In genomic region chr1:63189677-63190076, GRCh38 we compare ENCODE assay signal across 9 cellular contexts.
DNase-seq lines count a peak whose midpoint lies in the region; ATAC-seq, FAIRE-seq and TF ChIP-seq lines count a peak whose summit lies in the region.
"Had no signal": no experiment of that assay in that cellular context is flagged by ENCODE, and none has a peak within 500 bp of the region (broad histone marks: within the 10 kb centered on the region; RNA-seq: fewer than 3 reads in every experiment).

No MANE protein-coding gene starts in this region.

- ATAC-seq in stimulated activated naive CD8-positive, alpha-beta T cell treated with anti-CD3 and anti-CD28 coated beads, Interleukin-15, amount 100 ng/mL, for 72 hours: no peak
- ATAC-seq in sciatic nerve: no peak

- no peaks in the 10 kb centered on the region for H3K79me2 ChIP-seq in Loucy (ENCODE audit: insufficient read depth, low read length)

- H3K4me2 ChIP-seq in Loucy (ENCODE audit: low read depth, low read length, poor library complexity, severe bottlenecking): no peak overlapping the region

- no peaks in the 10 kb centered on the region for H4K20me1 ChIP-seq in Loucy (ENCODE audit: insufficient read depth, low read length, poor library complexity, severe bottlenecking)

- no peaks in the 10 kb centered on the region for H3K27me3 ChIP-seq in Loucy (ENCODE audit: insufficient read depth, low read length, poor library complexity, severe bottlenecking)

- peaks cover 15% of the 10 kb centered on the region for H3K27me3 Mint-ChIP-seq in stimulated activated naive CD8-positive, alpha-beta T cell treated with anti-CD3 and anti-CD28 coated beads, Interleukin-15, amount 100 ng/mL, for 72 hours

- H3K9me3 ChIP-seq in Loucy (ENCODE audit: insufficient read depth, low read depth, low read length) (no peaks in the 10 kb centered on the region), kidney (ENCODE audit: control insufficient read depth in 1 of 2, low read length in 2 of 2) (no peaks in the 10 kb centered on the region)

- FAIRE-seq in kidney (lab: Jason Lieb, UNC): no peak
- FAIRE-seq: astrocyte had no signal

- H3K4me3 ChIP-seq in Loucy (ENCODE audit: low read length, poor library complexity, severe bottlenecking): no peak overlapping the region
- no peak overlapping the region for H3K4me3 ChIP-seq in kidney (ENCODE audit: low read length in 2 of 2)

- no peak overlapping the region for H3K4me3 Mint-ChIP-seq in stimulated activated naive CD8-positive, alpha-beta T cell treated with anti-CD3 and anti-CD28 coated beads, Interleukin-15, amount 100 ng/mL, for 72 hours

- intact Hi-C loops in kidney (cut with DNase I): no loop called here
- intact Hi-C loops in sciatic nerve (cut with DNase I): no loop called here

- no peaks in the 10 kb centered on the region for H3K9me3 Mint-ChIP-seq in stimulated activated naive CD8-positive, alpha-beta T cell treated with anti-CD3 and anti-CD28 coated beads, Interleukin-15, amount 100 ng/mL, for 72 hours

- no peak overlapping the region for H3K27ac ChIP-seq in kidney (ENCODE audit: low read depth in 2 of 2, low read length in 2 of 2)

- H3K4me1 ChIP-seq in Loucy (ENCODE audit: insufficient read depth, low read length, poor library complexity, severe bottlenecking) (no peaks in the 10 kb centered on the region), kidney (ENCODE audit: control insufficient read depth in 1 of 2, insufficient read depth in 1 of 2, low read depth in 1 of 2, low read length in 2 of 2) (no peaks in the 10 kb centered on the region)

- H3K9ac ChIP-seq in Loucy (ENCODE audit: low read depth, low read length, poor library complexity, severe bottlenecking) (no peak overlapping the region), kidney (ENCODE audit: low read length in 2 of 2) (no peak overlapping the region)

- no peak overlapping the region for H3K27ac Mint-ChIP-seq in stimulated activated naive CD8-positive, alpha-beta T cell treated with anti-CD3 and anti-CD28 coated beads, Interleukin-15, amount 100 ng/mL, for 72 hours

- H3K9me2 ChIP-seq in Loucy (replicated peaks; ENCODE audit: low read depth, low read length): no peaks in the 10 kb centered on the region

- TF ChIP-seq CTCF in Loucy (conservative IDR thresholded peaks at IDR 0.05; ENCODE audit: low read length): peak; percentile 57
- peak; percentile 6 for TF ChIP-seq CTCF in kidney (IDR thresholded peaks at IDR 0.05; ENCODE audit: borderline replicate concordance, extremely low read depth, insufficient read depth)

- H3K4me1 Mint-ChIP-seq in stimulated activated naive CD8-positive, alpha-beta T cell treated with anti-CD3 and anti-CD28 coated beads, Interleukin-15, amount 100 ng/mL, for 72 hours: no peaks in the 10 kb centered on the region

- H3F3A ChIP-seq in Loucy (ENCODE audit: low read depth): no peaks in the 10 kb centered on the region

- H2AFZ ChIP-seq in Loucy (ENCODE audit: low read length): no peak overlapping the region

- peak; percentile 5 for DNase-seq in ELR (ENCODE audit: low read depth)
- peak; percentile 4 for DNase-seq in RPMI7951 (ENCODE audit: low read depth)
- DNase-seq in kidney: no peak
- no peak for DNase-seq in stimulated activated naive CD8-positive, alpha-beta T cell treated with anti-CD3 and anti-CD28 coated beads, Interleukin-15, amount 100 ng/mL, for 72 hours
- no peak for DNase-seq in UCSD-AML1 (lab: John Stamatoyannopoulos, UW; ENCODE audit: unreplicated experiment)
- no peak for DNase-seq in sciatic nerve (ENCODE audit: low spot score)
- DNase-seq: Right ventricle myocardium superior had no signal

- H3K36me3 ChIP-seq in Loucy (ENCODE audit: insufficient read depth, low read length) (no peaks in the 10 kb centered on the region), kidney (ENCODE audit: control insufficient read depth in 1 of 2, insufficient read depth in 2 of 2, low read length in 2 of 2) (no peaks in the 10 kb centered on the region)

Comparison
In these comparisons a context has a peak if more than half of its experiments do, and no peak if none do; other contexts are left out.
1. DNase-seq: peak in ELR (single experiment) and RPMI7951 (single experiment); none in kidney (single experiment), stimulated activated naive CD8-positive, alpha-beta T cell treated with anti-CD3 and anti-CD28 coated beads, Interleukin-15, amount 100 ng/mL, for 72 hours (0 of 2), UCSD-AML1 (single experiment) and sciatic nerve (single experiment).